In genomic region chr2:47402555-47402804, GRCh38 we compare ENCODE assay signal across 8 cellular contexts. TPM values are rescaled to one million over a fixed set of nuclear protein-coding genes. Genes with fewer than 3 reads are reported as not detected.
DNase-seq lines count a peak whose midpoint lies in the region; ATAC-seq, FAIRE-seq and TF ChIP-seq lines count a peak whose summit lies in the region.

No MANE protein-coding gene starts in this region.

- no peak overlapping the region for H3K18ac ChIP-seq in IMR-90 (ENCODE audit: low read depth, low read length)

- H3K56ac ChIP-seq in IMR-90 (ENCODE audit: extremely low read depth, insufficient read depth, low read length) = peak overlapping the region; percentile 88

- peak overlapping the region; percentile 84 for H3K4me2 ChIP-seq in IMR-90 (ENCODE audit: low read depth, low read length)

- ATAC-seq in IMR-90 (ENCODE audit: low read depth) (peak; percentile 21; the same call in 1 of the 2 replicates), GM18520 (IDR thresholded peaks at IDR 0.05; ENCODE audit: unreplicated experiment) (no peak), GM18870 (IDR thresholded peaks at IDR 0.05; ENCODE audit: unreplicated experiment) (no peak)

- dilution Hi-C loops in IMR-90 (cut with HindIII; ENCODE audit: low sequenced_read_pairs, unreplicated experiment) = no loop called here

- BruUV-seq in IMR-90 (replicated peaks; lab: Mats Ljungman, UMichigan) = no TSS peak

- peak overlapping the region; percentile 77 for H3K4ac ChIP-seq in IMR-90 (ENCODE audit: low read depth, low read length)

- H2BK15ac ChIP-seq in IMR-90 (ENCODE audit: low read depth, low read length) = no peak overlapping the region

- no peak overlapping the region for H2AK5ac ChIP-seq in IMR-90 (ENCODE audit: low read depth, low read length)

- in situ Hi-C loops in IMR-90 (cut with MboI; ENCODE audit: low sequenced_read_pairs) = no loop called here

- H4K91ac ChIP-seq in IMR-90 (ENCODE audit: insufficient read depth, low read depth, low read length) = no peak overlapping the region

- H3K9me1 ChIP-seq in IMR-90 (ENCODE audit: insufficient read depth, low read length) = peaks cover 7% of the 10 kb centered on the region

- H3K14ac ChIP-seq in IMR-90 (replicated peaks; ENCODE audit: low read depth, low read length) = peak overlapping the region; percentile 77

- no peak for TF ChIP-seq CTCF in AG04450 (IDR thresholded peaks at IDR 0.05; ENCODE audit: low read depth, low read length)
- no peak for TF ChIP-seq CTCF in IMR-90 (conservative IDR thresholded peaks at IDR 0.05; ENCODE audit: low read depth, low read length)
- no peak for TF ChIP-seq CTCF in bronchial epithelial cell (IDR thresholded peaks at IDR 0.05; ENCODE audit: insufficient read depth, low read length, severe bottlenecking)

- H3K27me3 ChIP-seq in AG04450 (ENCODE audit: control insufficient read depth, insufficient read depth, low read length) (no peaks in the 10 kb centered on the region), IMR-90 (ENCODE audit: control insufficient read depth, insufficient read depth, low read length) (no peaks in the 10 kb centered on the region), bronchial epithelial cell (ENCODE audit: control insufficient read depth, insufficient read depth, low read length) (no peaks in the 10 kb centered on the region), mononuclear cell (ENCODE audit: insufficient read depth, low read length) (no peaks in the 10 kb centered on the region)

- peak overlapping the region; percentile 47 for H3K27ac ChIP-seq in AG04450 (ENCODE audit: low read depth, low read length)
- peak overlapping the region; percentile 31 for H3K27ac ChIP-seq in IMR-90 (ENCODE audit: insufficient read depth, low read length)

- TF ChIP-seq POLR2A in IMR-90 (IDR thresholded peaks at IDR 0.05; ENCODE audit: low read depth, low read length) = no peak

- POLR2A ChIA-PET in AG04450 (lab: Yijun Ruan, JAX) (interaction anchor here (0.5 to 1.0 kb wide), 4 partner anchors 11 to 380 kb away, joined by 4 to 6 read pairs (median 5); partner anchors contain the start of gene MSH6), IMR-90 (lab: Charles Lee; ENCODE audit: unreplicated experiment) (no interaction called here)

- CTCF ChIA-PET in AG04450 (lab: Charles Lee) = interaction anchor here (0.7 to 2.5 kb wide), 4 partner anchors 14 to 365 kb away, joined by 3 to 13 read pairs (median 8); no protein-coding TSS in a partner anchor
- CTCF ChIA-PET in IMR-90 (lab: Yijun Ruan, JAX) = interaction anchor here (1.2 to 1.9 kb wide), 2 partner anchors 14 to 67 kb away, joined by 3 to 11 read pairs; no protein-coding TSS in a partner anchor

- peak overlapping the region; percentile 95 to 97 for H4K8ac ChIP-seq in IMR-90 (ENCODE audit: low read depth in 2 of 2, low read length in 2 of 2)

- peaks cover 9 to 24% of the 10 kb centered on the region in 2 experiments; a peak in 3 of 4 replicates for H3K79me1 ChIP-seq in IMR-90 (ENCODE audit: low read depth in 1 of 2, low read length in 2 of 2)

- H3K23ac ChIP-seq in IMR-90 (ENCODE audit: low read depth, low read length) = peak overlapping the region; percentile 65; the same call in 1 of the 2 replicates

- H3K36me3 ChIP-seq in IMR-90 (ENCODE audit: control insufficient read depth, insufficient read depth, low read length) (no peaks in the 10 kb centered on the region), bronchial epithelial cell (ENCODE audit: control insufficient read depth, insufficient read depth, low read length) (no peaks in the 10 kb centered on the region)

- peak overlapping the region; percentile 63 for H2AK9ac ChIP-seq in IMR-90 (replicated peaks; ENCODE audit: low read depth, low read length, poor library complexity)

- no peak for FAIRE-seq in bronchial epithelial cell (lab: Jason Lieb, UNC)

- peak overlapping the region; percentile 98 for H2AFZ ChIP-seq in IMR-90 (replicated peaks; ENCODE audit: low read length, poor library complexity)

- H4K20me1 ChIP-seq in IMR-90 (ENCODE audit: insufficient read depth, low read length) = peaks cover 4% of the 10 kb centered on the region; the same call in 1 of the 2 replicates

- peak overlapping the region; percentile 36 for H4K5ac ChIP-seq in IMR-90 (ENCODE audit: low read depth, low read length)

- 0% methylated on average over 3 of the region's 8 CpGs; no CpG with 5 or more reads in 1 of the 2 experiments for WGBS in IMR-90 (ENCODE audit: extremely low coverage in 2 of 2, insufficient read length in 1 of 2), 2 experiments

- H3K4me1 ChIP-seq in IMR-90 (ENCODE audit: control insufficient read depth, insufficient read depth, low read length) = no peaks in the 10 kb centered on the region; the same call in 1 of the 2 replicates
- H3K4me1 ChIP-seq in mononuclear cell (ENCODE audit: insufficient read depth, low read length) = peaks cover 21% of the 10 kb centered on the region

- no peak for TF ChIP-seq RAD21 in IMR-90 (IDR thresholded peaks at IDR 0.05; ENCODE audit: low read length)

- no peaks in the 10 kb centered on the region; the same call in 1 of the 2 replicates for H3K9me3 ChIP-seq in AG04450 (ENCODE audit: control insufficient read depth, insufficient read depth, low read length)
- no peaks in the 10 kb centered on the region for H3K9me3 ChIP-seq in IMR-90 (ENCODE audit: control insufficient read depth, insufficient read depth, low read length)
- no peaks in the 10 kb centered on the region for H3K9me3 ChIP-seq in mononuclear cell (ENCODE audit: low read depth, low read length)

- H3K9ac ChIP-seq in IMR-90 (ENCODE audit: low read depth, low read length) = peak overlapping the region; percentile 73

- no peak for DNase-seq in AG04450 (ENCODE audit: low read depth, low spot score)
- DNase-seq in IMR-90 = peak; percentile 45
- DNase-seq in bronchial epithelial cell (ENCODE audit: low read depth) = peak; percentile 39
- DNase-seq in NCI-H2196 treated with DMSO at 0.1 percent for 48 hours (lab: John Stamatoyannopoulos, UW; ENCODE audit: unreplicated experiment) = no peak
- DNase-seq in activated CD4-positive, alpha-beta T cell treated with anti-CD3 and anti-CD28 coated beads for 48 hours = no peak

- H2BK20ac ChIP-seq in IMR-90 (ENCODE audit: low read depth, low read length) = no peak overlapping the region

- H2BK5ac ChIP-seq in IMR-90 (ENCODE audit: low read depth, low read length, poor library complexity, severe bottlenecking) = no peak overlapping the region

- H2BK120ac ChIP-seq in IMR-90 (ENCODE audit: low read depth, low read length) = no peak overlapping the region

- intact Hi-C loops in IMR-90 (cut with micrococcal nuclease) = no loop called here

- H3K4me3 ChIP-seq in AG04450 (ENCODE audit: low read depth, low read length) = peak overlapping the region; percentile 80
- peak overlapping the region; percentile 68 for H3K4me3 ChIP-seq in IMR-90 (ENCODE audit: insufficient read depth, low read depth, low read length)
- H3K4me3 ChIP-seq in bronchial epithelial cell (ENCODE audit: low read depth, low read length) = peak overlapping the region; percentile 91
- peak overlapping the region; percentile 91 for H3K4me3 ChIP-seq in mononuclear cell (ENCODE audit: low read length)

TF ChIP-seq in IMR-90, 13 proteins besides CTCF, POLR2A, EP300 and RAD21 (continues in another document):
- no peak for TF ChIP-seq SMC3 (IDR thresholded peaks at IDR 0.05; ENCODE audit: low read depth, low read length)
- no peak for TF ChIP-seq BHLHE40 (IDR thresholded peaks at IDR 0.05; ENCODE audit: low read depth, low read length)
- TF ChIP-seq CEBPB (IDR thresholded peaks at IDR 0.05; ENCODE audit: low read depth, low read length) = no peak
- no peak for TF ChIP-seq FOS (IDR thresholded peaks at IDR 0.05; ENCODE audit: low read depth, low read length)
- no peak for TF ChIP-seq RCOR1 (IDR thresholded peaks at IDR 0.05; ENCODE audit: insufficient replicate concordance, low read length)
- no peak for TF ChIP-seq CHD1 (IDR thresholded peaks at IDR 0.05; ENCODE audit: low read depth, low read length)
- TF ChIP-seq MAZ (IDR thresholded peaks at IDR 0.05; ENCODE audit: borderline replicate concordance, low read depth, low read length) = no peak
- TF ChIP-seq MAFK (IDR thresholded peaks at IDR 0.05; ENCODE audit: low read depth, low read length) = no peak
- no peak for TF ChIP-seq ELK1 (IDR thresholded peaks at IDR 0.05; ENCODE audit: borderline replicate concordance, low read depth, low read length)
- no peak for TF ChIP-seq MXI1 (IDR thresholded peaks at IDR 0.05; ENCODE audit: borderline replicate concordance, low read depth, low read length)
- no peak for TF ChIP-seq USF2 (IDR thresholded peaks at IDR 0.05; ENCODE audit: low read depth, low read length)

RNA-seq across cellular contexts. Expression of gene MSH2, which starts 0.5 kb away (rescaled TPM):
- polyA plus RNA-seq in AG04450 (2011; rRNA removed) (12.6 and 18.4 TPM in 2 replicates), IMR-90 (2012; rRNA removed) (10.7 and 13.8 TPM in 2 replicates)
- 8.0 and 13.4 TPM in 2 replicates for polyA minus RNA-seq in AG04450 (2011; rRNA and poly(A)+ RNA removed)
- total RNA-seq in IMR-90 (2012; rRNA removed) (22.6 and 33.3 TPM in 2 replicates), bronchial epithelial cell (7.3 and 10.0 TPM in 2 replicates), mononuclear cell (6.6 TPM)
- 2.0 and 3.2 TPM in 2 replicates for polyA plus RNA-seq in IMR-90 (2012; cell fraction: cytosol; rRNA removed)
- polyA plus RNA-seq in IMR-90 (2012; cell fraction: nucleus; rRNA removed; ENCODE audit: low replicate concordance) = 0.75 and 4.6 TPM in 2 replicates

RNA-seq across cellular contexts. Expression of gene EPCAM, which starts 33.4 kb away (rescaled TPM):
- polyA plus RNA-seq in AG04450 (2011; rRNA removed) (0.05 and 0.07 TPM in 2 replicates), IMR-90 (2012; rRNA removed) (0.09 and 0.27 TPM in 2 replicates)
- not detected in 2 replicates for polyA minus RNA-seq in AG04450 (2011; rRNA and poly(A)+ RNA removed)
- total RNA-seq in IMR-90 (2012; rRNA removed) (0.18 and 0.28 TPM in 2 replicates), bronchial epithelial cell (30.5 and 46.9 TPM in 2 replicates), mononuclear cell (not detected)
- polyA plus RNA-seq in IMR-90 (2012; cell fraction: cytosol; rRNA removed) = 0.05 TPM in 1 of 2 replicates, not detected in the other
- polyA plus RNA-seq in IMR-90 (2012; cell fraction: nucleus; rRNA removed; ENCODE audit: low replicate concordance) = not detected in 2 replicates

Comparison
In these comparisons a context has a peak if more than half of its experiments do, and no peak if none do; other contexts are left out.
1. DNase-seq: peak in IMR-90 (single experiment) and bronchial epithelial cell (single experiment); none in AG04450 (single experiment), NCI-H2196 treated with DMSO at 0.1 percent for 48 hours (single experiment) and activated CD4-positive, alpha-beta T cell treated with anti-CD3 and anti-CD28 coated beads for 48 hours (single experiment).
2. RNA of gene EPCAM, which starts 33.4 kb away (total RNA-seq): 30.5 to 46.9 TPM in bronchial epithelial cell; 0.18 to 0.28 TPM in IMR-90 and not detected in mononuclear cell (single experiment); every median in the first group is over 10 times any median in the second.
3. Peak in every context shown above with its lines, with median percentiles within 50 percentile points of each other: H3K4me3 ChIP-seq.